Comparison of ENCODE assay signal across 1 cellular context in the genomic region with DNA sequence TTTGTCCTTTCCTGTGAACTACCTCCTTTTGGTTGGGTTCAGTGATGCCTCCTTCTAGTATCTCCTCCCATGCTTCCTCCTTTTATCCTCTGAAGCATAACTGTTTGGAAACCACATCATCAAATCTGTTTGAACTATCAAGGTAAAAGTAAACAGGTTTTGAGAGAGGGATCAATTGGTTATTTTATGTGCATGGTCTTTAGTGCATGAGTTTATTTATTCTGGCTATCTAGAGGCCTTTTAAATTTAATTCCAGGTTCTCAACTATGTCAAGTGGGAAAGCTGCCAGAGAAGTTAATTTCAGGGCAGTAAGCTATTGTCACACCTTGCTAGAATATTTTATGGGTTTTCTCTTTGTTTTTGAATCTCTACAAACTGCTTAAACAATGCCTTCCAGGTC.
A peak's percentile ranks its signal among the peaks of the same experiment; 100 is the strongest.
TF ChIP-seq lines count a peak whose summit lies in the region.

No MANE protein-coding gene starts in this region.

TF ChIP-seq in HEK293, 187 proteins besides CTCF, POLR2A, EP300 and RAD21 (continued from another document):
- TF ChIP-seq OVOL3 (tag by site-specific recombination; IDR thresholded peaks at IDR 0.05) (peak; percentile 93), SP3 (tag by site-specific recombination; IDR thresholded peaks at IDR 0.05) (no peak), ZNF544 (tag by site-specific recombination; IDR thresholded peaks at IDR 0.05) (no peak), ZNF561 (tag by site-specific recombination; IDR thresholded peaks at IDR 0.05; ENCODE audit: borderline replicate concordance) (no peak), ZNF558 (tag by site-specific recombination; IDR thresholded peaks at IDR 0.05) (no peak), ZNF830 (tag by site-specific recombination; IDR thresholded peaks at IDR 0.05; ENCODE audit: low read depth) (no peak), FEZF1 (tag by site-specific recombination; IDR thresholded peaks at IDR 0.05) (peak; percentile 78), OSR2 (tag by site-specific recombination; IDR thresholded peaks at IDR 0.05) (peak; percentile 70; the same call in 1 of the 2 replicates), ZNF610 (tag by site-specific recombination; IDR thresholded peaks at IDR 0.05; ENCODE audit: borderline replicate concordance) (no peak), ZNF707 (tag by site-specific recombination; IDR thresholded peaks at IDR 0.05) (no peak), SP7 (tag by site-specific recombination; IDR thresholded peaks at IDR 0.05) (peak; percentile 89), ZBTB48 (tag by site-specific recombination; IDR thresholded peaks at IDR 0.05) (no peak), ZNF529 (tag by site-specific recombination; IDR thresholded peaks at IDR 0.05; ENCODE audit: insufficient replicate concordance) (no peak), ZNF510 (tag by site-specific recombination; IDR thresholded peaks at IDR 0.05; ENCODE audit: insufficient replicate concordance) (no peak), ZNF48 (tag by site-specific recombination; IDR thresholded peaks at IDR 0.05) (no peak), ZNF335 (tag by site-specific recombination; conservative IDR thresholded peaks at IDR 0.05) (no peak), BCL11B (tag by site-specific recombination; IDR thresholded peaks at IDR 0.05; ENCODE audit: low read depth) (no peak), HOXD13 (CRISPR knock-in tag; IDR thresholded peaks at IDR 0.05; ENCODE audit: borderline replicate concordance) (no peak), ZXDB (tag by site-specific recombination; IDR thresholded peaks at IDR 0.05) (peak; percentile 53; the same call in 1 of the 2 replicates), TRIM28 (IDR thresholded peaks at IDR 0.05; ENCODE audit: borderline replicate concordance, low read length) (no peak), ZNF600 (tag by site-specific recombination; IDR thresholded peaks at IDR 0.05) (no peak), ZNF791 (tag by site-specific recombination; IDR thresholded peaks at IDR 0.05) (no peak), SP2 (tag by site-specific recombination; IDR thresholded peaks at IDR 0.05) (no peak), ZNF155 (tag by site-specific recombination; IDR thresholded peaks at IDR 0.05) (no peak)
- TF ChIP-seq, protein P1, sequence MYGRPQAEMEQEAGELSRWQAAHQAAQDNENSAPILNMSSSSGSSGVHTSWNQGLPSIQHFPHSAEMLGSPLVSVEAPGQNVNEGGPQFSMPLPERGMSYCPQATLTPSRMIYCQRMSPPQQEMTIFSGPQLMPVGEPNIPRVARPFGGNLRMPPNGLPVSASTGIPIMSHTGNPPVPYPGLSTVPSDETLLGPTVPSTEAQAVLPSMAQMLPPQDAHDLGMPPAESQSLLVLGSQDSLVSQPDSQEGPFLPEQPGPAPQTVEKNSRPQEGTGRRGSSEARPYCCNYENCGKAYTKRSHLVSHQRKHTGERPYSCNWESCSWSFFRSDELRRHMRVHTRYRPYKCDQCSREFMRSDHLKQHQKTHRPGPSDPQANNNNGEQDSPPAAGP (tag by site-specific recombination; IDR thresholded peaks at IDR 0.05): no peak
- TF ChIP-seq, protein P2, sequence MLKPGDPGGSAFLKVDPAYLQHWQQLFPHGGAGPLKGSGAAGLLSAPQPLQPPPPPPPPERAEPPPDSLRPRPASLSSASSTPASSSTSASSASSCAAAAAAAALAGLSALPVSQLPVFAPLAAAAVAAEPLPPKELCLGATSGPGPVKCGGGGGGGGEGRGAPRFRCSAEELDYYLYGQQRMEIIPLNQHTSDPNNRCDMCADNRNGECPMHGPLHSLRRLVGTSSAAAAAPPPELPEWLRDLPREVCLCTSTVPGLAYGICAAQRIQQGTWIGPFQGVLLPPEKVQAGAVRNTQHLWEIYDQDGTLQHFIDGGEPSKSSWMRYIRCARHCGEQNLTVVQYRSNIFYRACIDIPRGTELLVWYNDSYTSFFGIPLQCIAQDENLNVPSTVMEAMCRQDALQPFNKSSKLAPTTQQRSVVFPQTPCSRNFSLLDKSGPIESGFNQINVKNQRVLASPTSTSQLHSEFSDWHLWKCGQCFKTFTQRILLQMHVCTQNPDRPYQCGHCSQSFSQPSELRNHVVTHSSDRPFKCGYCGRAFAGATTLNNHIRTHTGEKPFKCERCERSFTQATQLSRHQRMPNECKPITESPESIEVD (tag by site-specific recombination; IDR thresholded peaks at IDR 0.05): peak; percentile 59
- TF ChIP-seq, protein P3, sequence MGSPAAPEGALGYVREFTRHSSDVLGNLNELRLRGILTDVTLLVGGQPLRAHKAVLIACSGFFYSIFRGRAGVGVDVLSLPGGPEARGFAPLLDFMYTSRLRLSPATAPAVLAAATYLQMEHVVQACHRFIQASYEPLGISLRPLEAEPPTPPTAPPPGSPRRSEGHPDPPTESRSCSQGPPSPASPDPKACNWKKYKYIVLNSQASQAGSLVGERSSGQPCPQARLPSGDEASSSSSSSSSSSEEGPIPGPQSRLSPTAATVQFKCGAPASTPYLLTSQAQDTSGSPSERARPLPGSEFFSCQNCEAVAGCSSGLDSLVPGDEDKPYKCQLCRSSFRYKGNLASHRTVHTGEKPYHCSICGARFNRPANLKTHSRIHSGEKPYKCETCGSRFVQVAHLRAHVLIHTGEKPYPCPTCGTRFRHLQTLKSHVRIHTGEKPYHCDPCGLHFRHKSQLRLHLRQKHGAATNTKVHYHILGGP (tag by site-specific recombination; IDR thresholded peaks at IDR 0.05): peak; percentile 84
- TF ChIP-seq, protein P4, sequence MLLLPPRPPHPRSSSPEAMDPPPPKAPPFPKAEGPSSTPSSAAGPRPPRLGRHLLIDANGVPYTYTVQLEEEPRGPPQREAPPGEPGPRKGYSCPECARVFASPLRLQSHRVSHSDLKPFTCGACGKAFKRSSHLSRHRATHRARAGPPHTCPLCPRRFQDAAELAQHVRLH (tag by site-specific recombination; IDR thresholded peaks at IDR 0.05): peak; percentile 55; the same call in 1 of the 2 replicates
- TF ChIP-seq, protein P5, sequence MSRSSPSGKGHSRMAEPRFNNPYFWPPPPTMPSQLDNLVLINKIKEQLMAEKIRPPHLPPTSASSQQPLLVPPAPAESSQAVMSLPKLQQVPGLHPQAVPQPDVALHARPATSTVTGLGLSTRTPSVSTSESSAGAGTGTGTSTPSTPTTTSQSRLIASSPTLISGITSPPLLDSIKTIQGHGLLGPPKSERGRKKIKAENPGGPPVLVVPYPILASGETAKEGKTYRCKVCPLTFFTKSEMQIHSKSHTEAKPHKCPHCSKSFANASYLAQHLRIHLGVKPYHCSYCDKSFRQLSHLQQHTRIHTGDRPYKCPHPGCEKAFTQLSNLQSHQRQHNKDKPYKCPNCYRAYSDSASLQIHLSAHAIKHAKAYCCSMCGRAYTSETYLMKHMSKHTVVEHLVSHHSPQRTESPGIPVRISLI (tag by site-specific recombination; IDR thresholded peaks at IDR 0.05): no peak
- TF ChIP-seq, protein P6, sequence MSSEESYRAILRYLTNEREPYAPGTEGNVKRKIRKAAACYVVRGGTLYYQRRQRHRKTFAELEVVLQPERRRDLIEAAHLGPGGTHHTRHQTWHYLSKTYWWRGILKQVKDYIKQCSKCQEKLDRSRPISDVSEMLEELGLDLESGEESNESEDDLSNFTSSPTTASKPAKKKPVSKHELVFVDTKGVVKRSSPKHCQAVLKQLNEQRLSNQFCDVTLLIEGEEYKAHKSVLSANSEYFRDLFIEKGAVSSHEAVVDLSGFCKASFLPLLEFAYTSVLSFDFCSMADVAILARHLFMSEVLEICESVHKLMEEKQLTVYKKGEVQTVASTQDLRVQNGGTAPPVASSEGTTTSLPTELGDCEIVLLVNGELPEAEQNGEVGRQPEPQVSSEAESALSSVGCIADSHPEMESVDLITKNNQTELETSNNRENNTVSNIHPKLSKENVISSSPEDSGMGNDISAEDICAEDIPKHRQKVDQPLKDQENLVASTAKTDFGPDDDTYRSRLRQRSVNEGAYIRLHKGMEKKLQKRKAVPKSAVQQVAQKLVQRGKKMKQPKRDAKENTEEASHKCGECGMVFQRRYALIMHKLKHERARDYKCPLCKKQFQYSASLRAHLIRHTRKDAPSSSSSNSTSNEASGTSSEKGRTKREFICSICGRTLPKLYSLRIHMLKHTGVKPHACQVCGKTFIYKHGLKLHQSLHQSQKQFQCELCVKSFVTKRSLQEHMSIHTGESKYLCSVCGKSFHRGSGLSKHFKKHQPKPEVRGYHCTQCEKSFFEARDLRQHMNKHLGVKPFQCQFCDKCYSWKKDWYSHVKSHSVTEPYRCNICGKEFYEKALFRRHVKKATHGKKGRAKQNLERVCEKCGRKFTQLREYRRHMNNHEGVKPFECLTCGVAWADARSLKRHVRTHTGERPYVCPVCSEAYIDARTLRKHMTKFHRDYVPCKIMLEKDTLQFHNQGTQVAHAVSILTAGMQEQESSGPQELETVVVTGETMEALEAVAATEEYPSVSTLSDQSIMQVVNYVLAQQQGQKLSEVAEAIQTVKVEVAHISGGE (tag by site-specific recombination; conservative IDR thresholded peaks at IDR 0.05; ENCODE audit: low read depth): no peak
- TF ChIP-seq, protein P7, sequence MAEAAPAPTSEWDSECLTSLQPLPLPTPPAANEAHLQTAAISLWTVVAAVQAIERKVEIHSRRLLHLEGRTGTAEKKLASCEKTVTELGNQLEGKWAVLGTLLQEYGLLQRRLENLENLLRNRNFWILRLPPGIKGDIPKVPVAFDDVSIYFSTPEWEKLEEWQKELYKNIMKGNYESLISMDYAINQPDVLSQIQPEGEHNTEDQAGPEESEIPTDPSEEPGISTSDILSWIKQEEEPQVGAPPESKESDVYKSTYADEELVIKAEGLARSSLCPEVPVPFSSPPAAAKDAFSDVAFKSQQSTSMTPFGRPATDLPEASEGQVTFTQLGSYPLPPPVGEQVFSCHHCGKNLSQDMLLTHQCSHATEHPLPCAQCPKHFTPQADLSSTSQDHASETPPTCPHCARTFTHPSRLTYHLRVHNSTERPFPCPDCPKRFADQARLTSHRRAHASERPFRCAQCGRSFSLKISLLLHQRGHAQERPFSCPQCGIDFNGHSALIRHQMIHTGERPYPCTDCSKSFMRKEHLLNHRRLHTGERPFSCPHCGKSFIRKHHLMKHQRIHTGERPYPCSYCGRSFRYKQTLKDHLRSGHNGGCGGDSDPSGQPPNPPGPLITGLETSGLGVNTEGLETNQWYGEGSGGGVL (tag by site-specific recombination; IDR thresholded peaks at IDR 0.05): no peak
- TF ChIP-seq, protein P8, sequence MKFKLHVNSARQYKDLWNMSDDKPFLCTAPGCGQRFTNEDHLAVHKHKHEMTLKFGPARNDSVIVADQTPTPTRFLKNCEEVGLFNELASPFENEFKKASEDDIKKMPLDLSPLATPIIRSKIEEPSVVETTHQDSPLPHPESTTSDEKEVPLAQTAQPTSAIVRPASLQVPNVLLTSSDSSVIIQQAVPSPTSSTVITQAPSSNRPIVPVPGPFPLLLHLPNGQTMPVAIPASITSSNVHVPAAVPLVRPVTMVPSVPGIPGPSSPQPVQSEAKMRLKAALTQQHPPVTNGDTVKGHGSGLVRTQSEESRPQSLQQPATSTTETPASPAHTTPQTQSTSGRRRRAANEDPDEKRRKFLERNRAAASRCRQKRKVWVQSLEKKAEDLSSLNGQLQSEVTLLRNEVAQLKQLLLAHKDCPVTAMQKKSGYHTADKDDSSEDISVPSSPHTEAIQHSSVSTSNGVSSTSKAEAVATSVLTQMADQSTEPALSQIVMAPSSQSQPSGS (tag by site-specific recombination; IDR thresholded peaks at IDR 0.05; ENCODE audit: low read depth): no peak
- TF ChIP-seq, protein P9, sequence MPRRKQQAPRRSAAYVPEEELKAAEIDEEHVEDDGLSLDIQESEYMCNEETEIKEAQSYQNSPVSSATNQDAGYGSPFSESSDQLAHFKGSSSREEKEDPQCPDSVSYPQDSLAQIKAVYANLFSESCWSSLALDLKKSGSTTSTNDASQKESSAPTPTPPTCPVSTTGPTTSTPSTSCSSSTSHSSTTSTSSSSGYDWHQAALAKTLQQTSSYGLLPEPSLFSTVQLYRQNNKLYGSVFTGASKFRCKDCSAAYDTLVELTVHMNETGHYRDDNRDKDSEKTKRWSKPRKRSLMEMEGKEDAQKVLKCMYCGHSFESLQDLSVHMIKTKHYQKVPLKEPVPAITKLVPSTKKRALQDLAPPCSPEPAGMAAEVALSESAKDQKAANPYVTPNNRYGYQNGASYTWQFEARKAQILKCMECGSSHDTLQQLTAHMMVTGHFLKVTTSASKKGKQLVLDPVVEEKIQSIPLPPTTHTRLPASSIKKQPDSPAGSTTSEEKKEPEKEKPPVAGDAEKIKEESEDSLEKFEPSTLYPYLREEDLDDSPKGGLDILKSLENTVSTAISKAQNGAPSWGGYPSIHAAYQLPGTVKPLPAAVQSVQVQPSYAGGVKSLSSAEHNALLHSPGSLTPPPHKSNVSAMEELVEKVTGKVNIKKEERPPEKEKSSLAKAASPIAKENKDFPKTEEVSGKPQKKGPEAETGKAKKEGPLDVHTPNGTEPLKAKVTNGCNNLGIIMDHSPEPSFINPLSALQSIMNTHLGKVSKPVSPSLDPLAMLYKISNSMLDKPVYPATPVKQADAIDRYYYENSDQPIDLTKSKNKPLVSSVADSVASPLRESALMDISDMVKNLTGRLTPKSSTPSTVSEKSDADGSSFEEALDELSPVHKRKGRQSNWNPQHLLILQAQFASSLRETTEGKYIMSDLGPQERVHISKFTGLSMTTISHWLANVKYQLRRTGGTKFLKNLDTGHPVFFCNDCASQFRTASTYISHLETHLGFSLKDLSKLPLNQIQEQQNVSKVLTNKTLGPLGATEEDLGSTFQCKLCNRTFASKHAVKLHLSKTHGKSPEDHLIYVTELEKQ (tag by site-specific recombination; IDR thresholded peaks at IDR 0.05; ENCODE audit: borderline replicate concordance): no peak
- TF ChIP-seq, protein P10, sequence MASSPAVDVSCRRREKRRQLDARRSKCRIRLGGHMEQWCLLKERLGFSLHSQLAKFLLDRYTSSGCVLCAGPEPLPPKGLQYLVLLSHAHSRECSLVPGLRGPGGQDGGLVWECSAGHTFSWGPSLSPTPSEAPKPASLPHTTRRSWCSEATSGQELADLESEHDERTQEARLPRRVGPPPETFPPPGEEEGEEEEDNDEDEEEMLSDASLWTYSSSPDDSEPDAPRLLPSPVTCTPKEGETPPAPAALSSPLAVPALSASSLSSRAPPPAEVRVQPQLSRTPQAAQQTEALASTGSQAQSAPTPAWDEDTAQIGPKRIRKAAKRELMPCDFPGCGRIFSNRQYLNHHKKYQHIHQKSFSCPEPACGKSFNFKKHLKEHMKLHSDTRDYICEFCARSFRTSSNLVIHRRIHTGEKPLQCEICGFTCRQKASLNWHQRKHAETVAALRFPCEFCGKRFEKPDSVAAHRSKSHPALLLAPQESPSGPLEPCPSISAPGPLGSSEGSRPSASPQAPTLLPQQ (tag by site-specific recombination; IDR thresholded peaks at IDR 0.05): no peak
